In genomic region chr7:150406565-150407421, GRCh38 we compare ENCODE assay signal across 8 cellular contexts. TPM values are rescaled to one million over a fixed set of nuclear protein-coding genes. Genes with fewer than 3 reads are reported as not detected.
A peak's percentile ranks its signal among the peaks of the same experiment; 100 is the strongest.
DNase-seq lines count a peak whose midpoint lies in the region; ATAC-seq and TF ChIP-seq lines count a peak whose summit lies in the region.

No MANE protein-coding gene starts in this region.

- H2BK15ac ChIP-seq in IMR-90 (ENCODE audit: low read depth, low read length): peak overlapping the region; percentile 56; the same call in 1 of the 3 replicates

- peak overlapping the region; percentile 82 for H4K5ac ChIP-seq in IMR-90 (ENCODE audit: low read depth, low read length)

- no peaks in the 10 kb centered on the region for H3K9me3 ChIP-seq in IMR-90 (ENCODE audit: control insufficient read depth, insufficient read depth, low read length)
- no peaks in the 10 kb centered on the region for H3K9me3 ChIP-seq in stomach smooth muscle (ENCODE audit: control insufficient read depth in 2 of 2, low read length in 2 of 2)

- CTCF ChIA-PET in GM10248 (lab: Yijun Ruan, JAX): interaction anchor here (0.5 to 4.1 kb wide), 12 partner anchors 11 to 92 kb away, joined by 3 to 17 read pairs (median 6); partner anchors contain the start of gene REPIN1
- CTCF ChIA-PET in IMR-90 (lab: Yijun Ruan, JAX): interaction anchor here (0.6 to 1.1 kb wide), 4 partner anchors 13 to 51 kb away, joined by 3 to 4 read pairs (median 3); no protein-coding TSS in a partner anchor

- no TSS peak for BruUV-seq in IMR-90 (replicated peaks; lab: Mats Ljungman, UMichigan)

- TF ChIP-seq POLR2A in IMR-90 (IDR thresholded peaks at IDR 0.05; ENCODE audit: low read depth, low read length): no peak

- peak overlapping the region; percentile 59 for H2BK5ac ChIP-seq in IMR-90 (ENCODE audit: low read depth, low read length, poor library complexity, severe bottlenecking)

- WGBS in IMR-90 (ENCODE audit: extremely low coverage in 2 of 2, insufficient read length in 1 of 2), 2 experiments: 73% methylated on average over 3 of the region's 10 CpGs; no CpG with 5 or more reads in 1 of the 2 experiments

- POLR2A ChIA-PET in GM10248 (lab: Yijun Ruan, JAX) (no interaction called here), IMR-90 (lab: Charles Lee; ENCODE audit: unreplicated experiment) (no interaction called here)

- H4K91ac ChIP-seq in IMR-90 (ENCODE audit: insufficient read depth, low read depth, low read length): peak overlapping the region; percentile 74

- H3K4ac ChIP-seq in IMR-90 (ENCODE audit: low read depth, low read length): peak overlapping the region; percentile 95

- peaks cover 20% of the 10 kb centered on the region for H3K9me1 ChIP-seq in IMR-90 (ENCODE audit: insufficient read depth, low read length)

- H3K56ac ChIP-seq in IMR-90 (ENCODE audit: extremely low read depth, insufficient read depth, low read length): no peak overlapping the region; the same call in 1 of the 2 replicates

- DNase-seq in GM10248 (ENCODE audit: extremely low spot score): peak; percentile 54
- DNase-seq in IMR-90: peak; percentile 10
- peak; percentile 44 for DNase-seq in activated naive CD4-positive, alpha-beta T cell treated with anti-CD3 and anti-CD28 coated beads, Interleukin-2, amount 50 U/mL, for 16 hours
- DNase-seq in left kidney (ENCODE audit: low read depth, low spot score): peak; percentile 78
- no peak for DNase-seq in activated gamma-delta T cell treated with Interleukin-2 at 50 U/mL for 16 hours
- DNase-seq in HK-2 (ENCODE audit: unreplicated experiment): no peak

- peak overlapping the region; percentile 5; the same call in 1 of the 2 replicates for H2AK5ac ChIP-seq in IMR-90 (ENCODE audit: low read depth, low read length)

- H3K4me3 ChIP-seq in IMR-90 (ENCODE audit: insufficient read depth, low read depth, low read length): peak overlapping the region; percentile 8; the same call in 1 of the 2 replicates
- H3K4me3 ChIP-seq in stomach smooth muscle (ENCODE audit: low read length in 2 of 2): peak overlapping the region; percentile 80 to 86

- H3K36me3 ChIP-seq in IMR-90 (ENCODE audit: control insufficient read depth, insufficient read depth, low read length) (no peaks in the 10 kb centered on the region; the same call in 1 of the 2 replicates), stomach smooth muscle (ENCODE audit: control insufficient read depth in 2 of 2, insufficient read depth in 2 of 2, low read length in 2 of 2) (peaks cover 2 to 9% of the 10 kb centered on the region in 2 donors)

- in situ Hi-C loops in IMR-90 (cut with MboI; ENCODE audit: low sequenced_read_pairs): loop anchor here (25.0 kb wide), 2 partner anchors 544 to 581 kb away; partner anchors contain the start of genes ATP6V0E2, KCNH2 and NOS3

- no peaks in the 10 kb centered on the region for H3K27me3 ChIP-seq in IMR-90 (ENCODE audit: control insufficient read depth, insufficient read depth, low read length)
- H3K27me3 ChIP-seq in stomach smooth muscle (ENCODE audit: control insufficient read depth in 1 of 2, insufficient read depth in 2 of 2, low read length in 2 of 2): no peaks in the 10 kb centered on the region

- peak overlapping the region; percentile 57 to 73; a peak in 3 of 4 replicates for H4K8ac ChIP-seq in IMR-90 (ENCODE audit: low read depth in 2 of 2, low read length in 2 of 2)

- peak overlapping the region; percentile 55 for H3K9ac ChIP-seq in IMR-90 (ENCODE audit: low read depth, low read length)
- peak overlapping the region; percentile 76 to 96 for H3K9ac ChIP-seq in stomach smooth muscle (ENCODE audit: low read length in 2 of 2)

- H3K4me2 ChIP-seq in IMR-90 (ENCODE audit: low read depth, low read length): peak overlapping the region; percentile 82

- peak overlapping the region; percentile 22; the same call in 1 of the 2 replicates for H3K18ac ChIP-seq in IMR-90 (ENCODE audit: low read depth, low read length)

- intact Hi-C loops in IMR-90 (cut with micrococcal nuclease): no loop called here

- no peaks in the 10 kb centered on the region; the same call in 1 of the 2 replicates for H4K20me1 ChIP-seq in IMR-90 (ENCODE audit: insufficient read depth, low read length)

- TF ChIP-seq CTCF in GM10248 (IDR thresholded peaks at IDR 0.05; ENCODE audit: control extremely low read depth, extremely low read depth, low read depth, missing control alignments): no peak
- no peak for TF ChIP-seq CTCF in IMR-90 (conservative IDR thresholded peaks at IDR 0.05; ENCODE audit: low read depth, low read length)

- peak overlapping the region; percentile 93 for H3K23ac ChIP-seq in IMR-90 (ENCODE audit: low read depth, low read length)

- H3K79me1 ChIP-seq in IMR-90 (ENCODE audit: low read depth in 1 of 2, low read length in 2 of 2): peaks cover 0 to 27% of the 10 kb centered on the region in 2 experiments; a peak in 3 of 4 replicates

- peak overlapping the region; percentile 74 for H2BK120ac ChIP-seq in IMR-90 (ENCODE audit: low read depth, low read length)

- H2AK9ac ChIP-seq in IMR-90 (replicated peaks; ENCODE audit: low read depth, low read length, poor library complexity): peak overlapping the region; percentile 94

- peak overlapping the region; percentile 94 for H2AFZ ChIP-seq in IMR-90 (replicated peaks; ENCODE audit: low read length, poor library complexity)

- ATAC-seq in GM21515 (IDR thresholded peaks at IDR 0.05; ENCODE audit: unreplicated experiment) (peak; percentile 54), IMR-90 (ENCODE audit: low read depth) (no peak)

- peak overlapping the region; percentile 47; the same call in 1 of the 2 replicates for H2BK20ac ChIP-seq in IMR-90 (ENCODE audit: low read depth, low read length)

- dilution Hi-C loops in IMR-90 (cut with HindIII; ENCODE audit: low sequenced_read_pairs, unreplicated experiment): no loop called here

- H3K14ac ChIP-seq in IMR-90 (replicated peaks; ENCODE audit: low read depth, low read length): peak overlapping the region; percentile 74

- no peak for TF ChIP-seq RAD21 in IMR-90 (IDR thresholded peaks at IDR 0.05; ENCODE audit: low read length)

- H3K27ac ChIP-seq in IMR-90 (ENCODE audit: insufficient read depth, low read length): peak overlapping the region; percentile 50; the same call in 1 of the 2 replicates
- H3K27ac ChIP-seq in stomach smooth muscle (ENCODE audit: low read length): peak overlapping the region; percentile 97

- peaks cover 20% of the 10 kb centered on the region for H3K4me1 ChIP-seq in IMR-90 (ENCODE audit: control insufficient read depth, insufficient read depth, low read length)
- H3K4me1 ChIP-seq in stomach smooth muscle (ENCODE audit: control insufficient read depth, insufficient read depth, low read length): peaks cover 29% of the 10 kb centered on the region

TF ChIP-seq in IMR-90, 13 proteins besides CTCF, POLR2A, EP300 and RAD21:
- no peak for TF ChIP-seq MXI1 (IDR thresholded peaks at IDR 0.05; ENCODE audit: borderline replicate concordance, low read depth, low read length)
- no peak for TF ChIP-seq RFX5 (IDR thresholded peaks at IDR 0.05; ENCODE audit: low read depth, low read length)
- no peak for TF ChIP-seq NFE2L2 (IDR thresholded peaks at IDR 0.05; ENCODE audit: low read depth, low read length)
- TF ChIP-seq RCOR1 (IDR thresholded peaks at IDR 0.05; ENCODE audit: insufficient replicate concordance, low read length): no peak
- no peak for TF ChIP-seq CHD1 (IDR thresholded peaks at IDR 0.05; ENCODE audit: low read depth, low read length)
- no peak for TF ChIP-seq CEBPB (IDR thresholded peaks at IDR 0.05; ENCODE audit: low read depth, low read length)
- no peak for TF ChIP-seq MAFK (IDR thresholded peaks at IDR 0.05; ENCODE audit: low read depth, low read length)
- TF ChIP-seq SMC3 (IDR thresholded peaks at IDR 0.05; ENCODE audit: low read depth, low read length): no peak
- TF ChIP-seq, protein P1, sequence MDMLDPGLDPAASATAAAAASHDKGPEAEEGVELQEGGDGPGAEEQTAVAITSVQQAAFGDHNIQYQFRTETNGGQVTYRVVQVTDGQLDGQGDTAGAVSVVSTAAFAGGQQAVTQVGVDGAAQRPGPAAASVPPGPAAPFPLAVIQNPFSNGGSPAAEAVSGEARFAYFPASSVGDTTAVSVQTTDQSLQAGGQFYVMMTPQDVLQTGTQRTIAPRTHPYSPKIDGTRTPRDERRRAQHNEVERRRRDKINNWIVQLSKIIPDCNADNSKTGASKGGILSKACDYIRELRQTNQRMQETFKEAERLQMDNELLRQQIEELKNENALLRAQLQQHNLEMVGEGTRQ (IDR thresholded peaks at IDR 0.05; ENCODE audit: low read depth, low read length): no peak
- no peak for TF ChIP-seq BHLHE40 (IDR thresholded peaks at IDR 0.05; ENCODE audit: low read depth, low read length)
- no peak for TF ChIP-seq MAZ (IDR thresholded peaks at IDR 0.05; ENCODE audit: borderline replicate concordance, low read depth, low read length)
- no peak for TF ChIP-seq ELK1 (IDR thresholded peaks at IDR 0.05; ENCODE audit: borderline replicate concordance, low read depth, low read length)
- TF ChIP-seq FOS (IDR thresholded peaks at IDR 0.05; ENCODE audit: low read depth, low read length): no peak
TF ChIP-seq in IMR-90: peak in this region for 0.

RNA-seq across cellular contexts. Expression of gene ZNF775, which starts 27.7 kb away (rescaled TPM):
- 1.4 TPM in 2 replicates for total RNA-seq in IMR-90 (2012; rRNA removed)
- polyA plus RNA-seq in IMR-90 (2012; rRNA removed): 2.6 and 4.0 TPM in 2 replicates
- 2.1 and 5.8 TPM in 2 replicates for polyA plus RNA-seq in IMR-90 (2012; cell fraction: cytosol; rRNA removed)
- 2.2 and 7.1 TPM in 2 replicates for polyA plus RNA-seq in IMR-90 (2012; cell fraction: nucleus; rRNA removed; ENCODE audit: low replicate concordance)

RNA-seq across cellular contexts. Expression of gene REPIN1, which starts 38.2 kb away (rescaled TPM):
- 19.4 and 20.6 TPM in 2 replicates for total RNA-seq in IMR-90 (2012; rRNA removed)
- 50.6 and 59.7 TPM in 2 replicates for polyA plus RNA-seq in IMR-90 (2012; rRNA removed)
- 56.1 and 62.3 TPM in 2 replicates for polyA plus RNA-seq in IMR-90 (2012; cell fraction: cytosol; rRNA removed)
- 76.7 and 123 TPM in 2 replicates for polyA plus RNA-seq in IMR-90 (2012; cell fraction: nucleus; rRNA removed; ENCODE audit: low replicate concordance)

RNA-seq across cellular contexts. Expression of gene GIMAP8, which starts 43.6 kb away (rescaled TPM):
- not detected in 2 replicates for total RNA-seq in IMR-90 (2012; rRNA removed)
- polyA plus RNA-seq in IMR-90 (2012; rRNA removed): not detected in 2 replicates
- not detected in 2 replicates for polyA plus RNA-seq in IMR-90 (2012; cell fraction: cytosol; rRNA removed)
- polyA plus RNA-seq in IMR-90 (2012; cell fraction: nucleus; rRNA removed; ENCODE audit: low replicate concordance): not detected in 2 replicates

Comparison
In these comparisons a context has a peak if more than half of its experiments do, and no peak if none do; other contexts are left out.
1. DNase-seq: peak in GM10248 (single experiment), IMR-90 (single experiment), activated naive CD4-positive, alpha-beta T cell treated with anti-CD3 and anti-CD28 coated beads, Interleukin-2, amount 50 U/mL, for 16 hours (single experiment) and left kidney (single experiment); none in activated gamma-delta T cell treated with Interleukin-2 at 50 U/mL for 16 hours (single experiment) and HK-2 (single experiment).